17 cellular contexts compared by ENCODE assay signal in the genomic region with DNA sequence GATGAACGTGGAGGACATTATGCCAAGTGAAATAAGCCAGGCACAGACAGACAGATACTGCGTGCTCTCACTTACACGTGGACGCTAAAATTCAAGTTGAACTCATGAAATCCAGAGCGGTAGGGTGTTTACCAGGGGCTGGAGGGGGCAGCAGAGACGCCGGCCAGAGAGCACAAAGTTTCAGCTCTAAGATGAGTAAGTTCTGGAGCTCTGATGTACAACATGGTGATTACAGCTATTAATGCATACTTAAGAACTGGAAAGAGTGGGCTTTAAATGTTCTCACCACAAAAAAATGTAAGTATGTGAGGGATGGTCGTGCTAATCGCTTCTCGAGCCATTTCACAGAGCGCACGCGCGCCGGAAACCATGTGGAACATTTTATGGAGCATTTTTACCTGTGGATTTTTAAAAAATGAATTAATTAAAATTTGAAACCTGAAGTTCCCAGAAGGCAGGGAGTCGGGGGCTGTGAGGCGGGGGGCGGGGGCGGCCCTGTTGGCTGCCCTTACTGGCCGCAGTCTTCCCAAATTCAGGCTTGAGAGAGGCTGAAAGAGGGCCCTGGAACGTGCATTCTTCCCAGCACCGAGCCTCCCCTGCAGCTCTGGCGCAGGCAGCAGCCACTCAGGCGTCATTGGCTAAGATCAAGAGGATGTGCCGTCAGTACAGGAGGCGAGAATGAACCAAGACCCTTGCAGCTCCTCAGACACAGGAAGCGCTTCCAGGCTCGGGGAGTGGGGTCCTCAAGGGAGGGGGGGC. TPM values are rescaled to one million over a fixed set of nuclear protein-coding genes. Genes with fewer than 3 reads are reported as not detected.
DNase-seq lines count a peak whose midpoint lies in the region; ATAC-seq, FAIRE-seq and TF ChIP-seq lines count a peak whose summit lies in the region.
"Had no signal": no experiment of that assay in that cellular context is flagged by ENCODE, and none has a peak within 500 bp of the region (broad histone marks: within the 10 kb centered on the region; RNA-seq: fewer than 3 reads in every experiment).

No MANE protein-coding gene starts in this region.

- no peak overlapping the region for H3K27ac ChIP-seq in trophoblast cell (ENCODE audit: low read depth, low read length)
- H3K27ac ChIP-seq: BLaER1, SK-N-MC had no signal

- no peak overlapping the region for H2BK12ac ChIP-seq in trophoblast cell (ENCODE audit: low read length)

- peak; percentile 11 for TF ChIP-seq CTCF in GM06990 (IDR thresholded peaks at IDR 0.05; ENCODE audit: insufficient read depth, low read length, poor library complexity, severe bottlenecking)
- no peak for TF ChIP-seq CTCF in fibroblast of mammary gland (conservative IDR thresholded peaks at IDR 0.05; ENCODE audit: control insufficient read depth, insufficient read depth, low read depth, low read length)

- peaks cover 4% of the 10 kb centered on the region for H3K79me1 ChIP-seq in trophoblast cell (ENCODE audit: low read length)

- H3K36me3 ChIP-seq in GM06990 (ENCODE audit: control insufficient read depth, insufficient read depth, low read length) (no peaks in the 10 kb centered on the region), trophoblast cell (ENCODE audit: control insufficient read depth in 1 of 2, insufficient read depth in 2 of 2, low read length in 2 of 2) (no peaks in the 10 kb centered on the region)
- H3K36me3 ChIP-seq: BLaER1 had no signal

- no peak overlapping the region for H2AFZ ChIP-seq in trophoblast cell (ENCODE audit: insufficient read depth, low read length, poor library complexity)

- H3K27me3 ChIP-seq in GM06990 (replicated peaks; ENCODE audit: control insufficient read depth, insufficient read depth, low read length) (no peaks in the 10 kb centered on the region), trophoblast cell (ENCODE audit: insufficient read depth, low read length) (no peaks in the 10 kb centered on the region)

- peaks cover 2% of the 10 kb centered on the region for H3K79me2 ChIP-seq in trophoblast cell (ENCODE audit: control insufficient read depth, insufficient read depth, low read length, poor library complexity)

- peak overlapping the region; percentile 42 for H2AK5ac ChIP-seq in trophoblast cell (ENCODE audit: low read length)

- no peak overlapping the region for H4K8ac ChIP-seq in trophoblast cell (ENCODE audit: low read depth, low read length)

- no peak for ATAC-seq in GM21786 (IDR thresholded peaks at IDR 0.05; ENCODE audit: unreplicated experiment)
- no peak for ATAC-seq in HG03378 (IDR thresholded peaks at IDR 0.05; ENCODE audit: unreplicated experiment)
- ATAC-seq in GM21528 (IDR thresholded peaks at IDR 0.05; ENCODE audit: low FRiP score, unreplicated experiment), result no peak
- ATAC-seq: CD8-positive, alpha-beta T cell; HCT116 had no signal

- no peak overlapping the region for H3K23ac ChIP-seq in trophoblast cell (ENCODE audit: low read length)

- H3K4me2 ChIP-seq in trophoblast cell (ENCODE audit: low read length), result no peak overlapping the region

- H2BK5ac ChIP-seq in trophoblast cell (ENCODE audit: low read depth, low read length, poor library complexity), result no peak overlapping the region

- no peak for DNase-seq in GM06990 (ENCODE audit: extremely low read depth, insufficient read length)
- DNase-seq in HTR-8/SVneo (ENCODE audit: insufficient read length, low spot score), result no peak
- DNase-seq in fibroblast of mammary gland (ENCODE audit: low read depth), result peak; percentile 12
- peak in 1 of 2 donors; percentile 60 for DNase-seq in trophoblast cell
- DNase-seq in RCC 7860 (ENCODE audit: low spot score), result no peak
- DNase-seq: Calu3; CD8-positive, alpha-beta T cell; KG1; NCI-H1694 treated with DMSO at 0.1 percent for 48 hours; NK-92 treated with Interleukin-12 subunit alpha and Interleukin-12 subunit beta, amount 100 ng/mL, for 24 hours; SHP77 had no signal

- H3K4me1 ChIP-seq in trophoblast cell (ENCODE audit: control insufficient read depth in 1 of 2, insufficient read depth in 2 of 2, low read length in 2 of 2), result peaks cover 11 to 14% of the 10 kb centered on the region in 2 experiments

- peak overlapping the region; percentile 75 for H4K91ac ChIP-seq in trophoblast cell (ENCODE audit: low read depth, low read length)

- H3K4ac ChIP-seq in trophoblast cell (ENCODE audit: low read depth, low read length), result no peak overlapping the region

- no peak overlapping the region for H2BK120ac ChIP-seq in trophoblast cell (ENCODE audit: insufficient read depth, low read length, poor library complexity)

- H3K4me3 ChIP-seq in GM06990 (replicated peaks; ENCODE audit: low read depth, low read length) (no peak overlapping the region), fibroblast of mammary gland (ENCODE audit: control insufficient read depth, low read depth, low read length) (no peak overlapping the region), trophoblast cell (ENCODE audit: low read depth, low read length) (no peak overlapping the region)
- H3K4me3 ChIP-seq: BLaER1, SK-N-MC had no signal

- no peaks in the 10 kb centered on the region for H3K9me3 ChIP-seq in trophoblast cell (ENCODE audit: insufficient read depth, low read depth, low read length)
- H3K9me3 ChIP-seq: BLaER1 had no signal

- no peak overlapping the region for H3K18ac ChIP-seq in trophoblast cell (ENCODE audit: low read length)

- H3K14ac ChIP-seq in trophoblast cell (ENCODE audit: low read length), result no peak overlapping the region

- H4K12ac ChIP-seq in trophoblast cell (ENCODE audit: low read depth, low read length), result no peak overlapping the region

- FAIRE-seq in HTR-8/SVneo (lab: Jason Lieb, UNC) (peak; percentile 72), RCC 7860 (lab: Jason Lieb, UNC) (no peak)

- no CpG with 5 or more reads among the region's 28 CpGs for WGBS in trophoblast cell (ENCODE audit: extremely low coverage, insufficient coverage, insufficient read length)

- no peak overlapping the region for H3K9ac ChIP-seq in trophoblast cell (ENCODE audit: low read length)
- H3K9ac ChIP-seq: BLaER1 had no signal

RNA-seq across cellular contexts. Expression of a gene that starts 8.6 kb away (rescaled TPM):
- 63.6 and 64.8 TPM in 2 replicates for polyA plus RNA-seq in trophoblast cell (2013)
